10 cellular contexts compared by ENCODE assay signal in genomic region chr1:89721351-89721750, GRCh38.
DNase-seq lines count a peak whose midpoint lies in the region; ATAC-seq lines count a peak whose summit lies in the region.
"Had no signal": no experiment of that assay in that cellular context is flagged by ENCODE, and none has a peak within 500 bp of the region (broad histone marks: within the 10 kb centered on the region; RNA-seq: fewer than 3 reads in every experiment).

No MANE protein-coding gene starts in this region.

- CTCF ChIA-PET in CD8-positive, alpha-beta memory T cell (lab: Charles Lee), result interaction anchor here (0.7 to 5.9 kb wide), 5 partner anchors 9 to 104 kb away, joined by 3 to 61 read pairs (median 7); partner anchors contain the start of gene LRRC8C
- CTCF ChIA-PET in activated CD4-positive, alpha-beta memory T cell treated with anti-CD3 and anti-CD28 coated beads, Interleukin-2, amount 10 ng/mL, durations not matched to agents 7 days and 5 days (lab: Charles Lee), result interaction anchor here (1.0 to 5.1 kb wide), 6 partner anchors 34 to 113 kb away, joined by 3 to 69 read pairs (median 12); partner anchors contain the start of gene LRRC8C

- no peaks in the 10 kb centered on the region for H3K27me3 ChIP-seq in CD8-positive, alpha-beta memory T cell (ENCODE audit: insufficient read depth, low read length, poor library complexity, severe bottlenecking)

- H3K9me3 ChIP-seq in CD8-positive, alpha-beta memory T cell (ENCODE audit: low read length), result no peaks in the 10 kb centered on the region

- POLR2A ChIA-PET in CD8-positive, alpha-beta memory T cell (lab: Charles Lee), result interaction anchor here (1.0 to 1.5 kb wide), 5 partner anchors 19 to 122 kb away, joined by 3 to 4 read pairs (median 3); no protein-coding TSS in a partner anchor
- POLR2A ChIA-PET in activated CD4-positive, alpha-beta memory T cell treated with anti-CD3 and anti-CD28 coated beads, Interleukin-2, amount 10 ng/mL, durations not matched to agents 7 days and 5 days (lab: Charles Lee), result interaction anchor here (0.6 to 6.6 kb wide), 14 partner anchors 10 to 771 kb away, joined by 3 to 103 read pairs (median 23); partner anchors contain the start of gene LRRC8C

- peak; percentile 47 for ATAC-seq in HG03432 (IDR thresholded peaks at IDR 0.05; ENCODE audit: unreplicated experiment)
- no peak for ATAC-seq in HG03520 (IDR thresholded peaks at IDR 0.05; ENCODE audit: unreplicated experiment)
- ATAC-seq in GM19455 (IDR thresholded peaks at IDR 0.05; ENCODE audit: unreplicated experiment), result no peak

- peak overlapping the region; percentile 44 to 88 (median 74) for H3K27ac Mint-ChIP-seq in CD8-positive, alpha-beta memory T cell
- H3K27ac Mint-ChIP-seq in activated CD4-positive, alpha-beta memory T cell treated with anti-CD3 and anti-CD28 coated beads, Interleukin-2, amount 10 ng/mL, durations not matched to agents 7 days and 5 days, result peak overlapping the region; percentile 97

- no peaks in the 10 kb centered on the region for H3K27me3 Mint-ChIP-seq in CD8-positive, alpha-beta memory T cell
- H3K27me3 Mint-ChIP-seq in activated CD4-positive, alpha-beta memory T cell treated with anti-CD3 and anti-CD28 coated beads, Interleukin-2, amount 10 ng/mL, durations not matched to agents 7 days and 5 days, result no peaks in the 10 kb centered on the region

- H3K36me3 Mint-ChIP-seq in CD8-positive, alpha-beta memory T cell, result peaks cover 8 to 10% (median 9%) of the 10 kb centered on the region in 3 donors
- H3K36me3 Mint-ChIP-seq in activated CD4-positive, alpha-beta memory T cell treated with anti-CD3 and anti-CD28 coated beads, Interleukin-2, amount 10 ng/mL, durations not matched to agents 7 days and 5 days (ENCODE audit: low read depth), result peaks cover 64% of the 10 kb centered on the region

- H3K27ac ChIP-seq in CD8-positive, alpha-beta memory T cell (ENCODE audit: low read depth, low read length), result peak overlapping the region; percentile 2

- peak overlapping the region in 6 of 7 donors; percentile 35 to 64 (median 50) for H3K4me3 Mint-ChIP-seq in CD8-positive, alpha-beta memory T cell
- peak overlapping the region; percentile 19 for H3K4me3 Mint-ChIP-seq in activated CD4-positive, alpha-beta memory T cell treated with anti-CD3 and anti-CD28 coated beads, Interleukin-2, amount 10 ng/mL, durations not matched to agents 7 days and 5 days

- peaks cover 86 to 97% (median 96%) of the 10 kb centered on the region in 3 donors for H3K4me1 Mint-ChIP-seq in CD8-positive, alpha-beta memory T cell
- H3K4me1 Mint-ChIP-seq in activated CD4-positive, alpha-beta memory T cell treated with anti-CD3 and anti-CD28 coated beads, Interleukin-2, amount 10 ng/mL, durations not matched to agents 7 days and 5 days, result peaks cover 96% of the 10 kb centered on the region

- H3K9me3 Mint-ChIP-seq in CD8-positive, alpha-beta memory T cell, result no peaks in the 10 kb centered on the region
- H3K9me3 Mint-ChIP-seq in activated CD4-positive, alpha-beta memory T cell treated with anti-CD3 and anti-CD28 coated beads, Interleukin-2, amount 10 ng/mL, durations not matched to agents 7 days and 5 days, result peaks cover 2% of the 10 kb centered on the region

- H3K4me3 ChIP-seq in CD8-positive, alpha-beta memory T cell (ENCODE audit: low read length), result no peak overlapping the region

- peak in 1 of 5 donors; percentile 56 for DNase-seq in CD8-positive, alpha-beta memory T cell
- peak; percentile 46 for DNase-seq in activated CD4-positive, alpha-beta memory T cell treated with anti-CD3 and anti-CD28 coated beads, Interleukin-2, amount 10 ng/mL, durations not matched to agents 7 days and 5 days
- DNase-seq in hepatic stellate cell (ENCODE audit: low spot score), result peak; percentile 17
- no peak for DNase-seq in D341Med (ENCODE audit: low spot score)
- no peak for DNase-seq in GM19238 (ENCODE audit: insufficient read length, low spot score)
- DNase-seq: amniotic stem cell, NCI-H526 treated with DMSO at 0.1 percent for 48 hours had no signal

- peaks cover 56% of the 10 kb centered on the region for H3K4me1 ChIP-seq in CD8-positive, alpha-beta memory T cell (ENCODE audit: insufficient read depth, low read length)

- H3K36me3 ChIP-seq in CD8-positive, alpha-beta memory T cell (ENCODE audit: insufficient read depth, low read length), result no peaks in the 10 kb centered on the region

Comparison
In these comparisons a context has a peak if more than half of its experiments do, and no peak if none do; other contexts are left out.
1. DNase-seq: peak in activated CD4-positive, alpha-beta memory T cell treated with anti-CD3 and anti-CD28 coated beads, Interleukin-2, amount 10 ng/mL, durations not matched to agents 7 days and 5 days (single experiment) and hepatic stellate cell (single experiment); none in D341Med (single experiment) and GM19238 (single experiment).